Comparison of ENCODE assay signal across 18 cellular contexts in genomic region chr4:57048590-57049304, GRCh38.
DNase-seq lines count a peak whose midpoint lies in the region; ATAC-seq, FAIRE-seq and TF ChIP-seq lines count a peak whose summit lies in the region.
"Had no signal": no experiment of that assay in that cellular context is flagged by ENCODE, and none has a peak within 500 bp of the region (broad histone marks: within the 10 kb centered on the region; RNA-seq: fewer than 3 reads in every experiment).

No MANE protein-coding gene starts in this region.

- peak overlapping the region; percentile 80; the same call in 1 of the 2 replicates for H3K4ac ChIP-seq in IMR-90 (ENCODE audit: low read depth, low read length)

- no peaks in the 10 kb centered on the region for H3K9me2 ChIP-seq in SK-N-SH

- H2BK5ac ChIP-seq in IMR-90 (ENCODE audit: low read depth, low read length, poor library complexity, severe bottlenecking) = peak overlapping the region; percentile 79

- no peaks in the 10 kb centered on the region for H3K27me3 ChIP-seq in IMR-90 (ENCODE audit: control insufficient read depth, insufficient read depth, low read length)
- no peaks in the 10 kb centered on the region for H3K27me3 ChIP-seq in bronchial epithelial cell (ENCODE audit: control insufficient read depth, insufficient read depth, low read length)
- H3K27me3 ChIP-seq in right cardiac atrium (ENCODE audit: control insufficient read depth, insufficient read depth) = no peaks in the 10 kb centered on the region
- no peaks in the 10 kb centered on the region for H3K27me3 ChIP-seq in spleen (replicated peaks in 1 of 7)
- H3K27me3 ChIP-seq in SK-N-SH (ENCODE audit: insufficient read depth) = no peaks in the 10 kb centered on the region
- H3K27me3 ChIP-seq: tibial nerve had no signal

- no CpG with 5 or more reads among the region's 1 CpG for WGBS in IMR-90 (ENCODE audit: extremely low coverage in 2 of 2, insufficient read length in 1 of 2), 2 experiments
- 45% methylated on average over 1 of the region's 1 CpG for WGBS in right cardiac atrium
- 0 to 53% (median 32%) methylated on average over 1 of the region's 1 CpG for WGBS in spleen, 5 donors
- 5% methylated on average over 1 of the region's 1 CpG for WGBS in SK-N-SH (ENCODE audit: low lambda C conversion rate)

- H3K14ac ChIP-seq in IMR-90 (replicated peaks; ENCODE audit: low read depth, low read length) = peak overlapping the region; percentile 76

- H3K9me1 ChIP-seq in IMR-90 (ENCODE audit: insufficient read depth, low read length) = peaks cover 23% of the 10 kb centered on the region

- H3K9ac ChIP-seq in IMR-90 (ENCODE audit: low read depth, low read length) (no peak overlapping the region), SK-N-SH (no peak overlapping the region; the same call in 1 of the 2 replicates)

- peak overlapping the region; percentile 56; the same call in 1 of the 2 replicates for H2AK5ac ChIP-seq in IMR-90 (ENCODE audit: low read depth, low read length)

- peak overlapping the region; percentile 75 for H2BK120ac ChIP-seq in IMR-90 (ENCODE audit: low read depth, low read length)

- H3K56ac ChIP-seq in IMR-90 (ENCODE audit: extremely low read depth, insufficient read depth, low read length) = no peak overlapping the region

- no peak overlapping the region for H2AFZ ChIP-seq in IMR-90 (replicated peaks; ENCODE audit: low read length, poor library complexity)
- no peak overlapping the region for H2AFZ ChIP-seq in SK-N-SH (ENCODE audit: low read depth)

- H2BK20ac ChIP-seq in IMR-90 (ENCODE audit: low read depth, low read length) = peak overlapping the region; percentile 90

- H3K79me2 ChIP-seq in SK-N-SH (ENCODE audit: insufficient read depth) = no peaks in the 10 kb centered on the region

- H3K79me1 ChIP-seq in IMR-90 (ENCODE audit: low read depth in 1 of 2, low read length in 2 of 2) = peaks cover 23 to 74% of the 10 kb centered on the region in 2 experiments

- H2BK15ac ChIP-seq in IMR-90 (ENCODE audit: low read depth, low read length) = peak overlapping the region; percentile 55; the same call in 1 of the 3 replicates

- BruUV-seq in IMR-90 (replicated peaks; lab: Mats Ljungman, UMichigan) = no TSS peak

- H3K18ac ChIP-seq in IMR-90 (ENCODE audit: low read depth, low read length) = peak overlapping the region; percentile 82; the same call in 1 of the 2 replicates

- H3K9me3 ChIP-seq in IMR-90 (ENCODE audit: control insufficient read depth, insufficient read depth, low read length) (0 out of 2 replicates have a peak, but pooled peaks cover 2% of the 10 kb centered on the region), right cardiac atrium (ENCODE audit: control insufficient read depth, low read length) (no peaks in the 10 kb centered on the region), spleen (no peaks in the 10 kb centered on the region), SK-N-SH (no peaks in the 10 kb centered on the region)
- H3K9me3 ChIP-seq: tibial nerve had no signal

- peaks cover 4% of the 10 kb centered on the region; the same call in 1 of the 2 replicates for H3K36me3 ChIP-seq in IMR-90 (ENCODE audit: control insufficient read depth, insufficient read depth, low read length)
- no peaks in the 10 kb centered on the region for H3K36me3 ChIP-seq in bronchial epithelial cell (ENCODE audit: control insufficient read depth, insufficient read depth, low read length)
- H3K36me3 ChIP-seq in spleen = no peaks in the 10 kb centered on the region
- no peaks in the 10 kb centered on the region for H3K36me3 ChIP-seq in SK-N-SH (replicated peaks in 1 of 2; ENCODE audit: control insufficient read depth in 1 of 2, insufficient read depth in 2 of 2, low read length in 1 of 2)
- H3K36me3 ChIP-seq: tibial nerve had no signal

- TF ChIP-seq POLR2A in IMR-90 (IDR thresholded peaks at IDR 0.05; ENCODE audit: low read depth, low read length) (no peak), spleen (IDR thresholded peaks at IDR 0.05) (no peak)

- no peak for TF ChIP-seq EP300 in SK-N-SH (IDR thresholded peaks at IDR 0.05; ENCODE audit: borderline replicate concordance in 1 of 2, low read depth in 1 of 2, low read length in 1 of 2)

- intact Hi-C loops in IMR-90 (cut with micrococcal nuclease) (no loop called here), right cardiac atrium (cut with DNase I) (loop anchor here in 2 of 4 donors (10.0 kb wide), 1 partner anchor 56 kb away; no protein-coding TSS in a partner anchor), spleen (cut with DNase I; ENCODE audit: low total_unique reads) (no loop called here)

- H3K23ac ChIP-seq in IMR-90 (ENCODE audit: low read depth, low read length) = peak overlapping the region; percentile 89; the same call in 1 of the 2 replicates

- no peak for FAIRE-seq in bronchial epithelial cell (lab: Jason Lieb, UNC)

- POLR2A ChIA-PET in IMR-90 (lab: Charles Lee; ENCODE audit: unreplicated experiment) = no interaction called here
- POLR2A ChIA-PET in SK-N-SH (lab: Yijun Ruan, JAX) = interaction anchor here (0.6 kb wide), 1 partner anchor 159 kb away, joined by 3 read pairs; no protein-coding TSS in a partner anchor

- in situ Hi-C loops in IMR-90 (cut with MboI; ENCODE audit: low sequenced_read_pairs) = loop anchor here (25.0 kb wide), 1 partner anchor 389 kb away; no protein-coding TSS in a partner anchor

- H3K4me2 ChIP-seq in IMR-90 (ENCODE audit: low read depth, low read length) (peak overlapping the region; percentile 42; the same call in 1 of the 2 replicates), SK-N-SH (no peak overlapping the region)

- H3K27ac ChIP-seq in IMR-90 (ENCODE audit: insufficient read depth, low read length) = no peak overlapping the region
- peak overlapping the region; percentile 22 for H3K27ac ChIP-seq in right cardiac atrium (ENCODE audit: low read length)
- peak overlapping the region in 5 of 8 donors; percentile 9 to 42 (median 37) for H3K27ac ChIP-seq in spleen
- peak overlapping the region in 1 of 2 experiments; percentile 60; a peak in 2 of 4 replicates for H3K27ac ChIP-seq in SK-N-SH (ENCODE audit: low read depth in 2 of 2, low read length in 1 of 2)
- H3K27ac ChIP-seq: C4-2B had no signal

- H3K4me3 ChIP-seq in IMR-90 (ENCODE audit: insufficient read depth, low read depth, low read length) (no peak overlapping the region), bronchial epithelial cell (ENCODE audit: low read depth, low read length) (no peak overlapping the region), right cardiac atrium (ENCODE audit: low read length) (no peak overlapping the region), spleen (no peak overlapping the region), SK-N-SH (ENCODE audit: low read depth in 2 of 2, low read length in 1 of 2) (no peak overlapping the region)
- H3K4me3 ChIP-seq: tibial nerve had no signal

- peak; percentile 43 for DNase-seq in IMR-90
- DNase-seq in bronchial epithelial cell (ENCODE audit: low read depth) = peak; percentile 82
- no peak for DNase-seq in right cardiac atrium
- DNase-seq in spleen = no peak
- no peak for DNase-seq in SK-N-SH
- no peak for DNase-seq in pons (ENCODE audit: low spot score)
- DNase-seq: activated CD4-positive, alpha-beta T cell treated with anti-CD3 and anti-CD28 coated beads, Interleukin-2, amount 50 U/mL, for 4 hours; H9; hypothalamus; KBM-7; left colon; NCI-H1092; NCI-H82; SW 1271 had no signal

- peak overlapping the region; percentile 70; the same call in 1 of the 2 replicates for H4K5ac ChIP-seq in IMR-90 (ENCODE audit: low read depth, low read length)

- no peak overlapping the region for H2AK9ac ChIP-seq in IMR-90 (replicated peaks; ENCODE audit: low read depth, low read length, poor library complexity)

- dilution Hi-C loops in IMR-90 (cut with HindIII; ENCODE audit: low sequenced_read_pairs, unreplicated experiment) = no loop called here

- H4K20me1 ChIP-seq in IMR-90 (ENCODE audit: insufficient read depth, low read length) (no peaks in the 10 kb centered on the region), SK-N-SH (ENCODE audit: insufficient read depth) (no peaks in the 10 kb centered on the region)

- no peak for ATAC-seq in IMR-90 (ENCODE audit: low read depth)
- ATAC-seq in right cardiac atrium = no peak
- ATAC-seq in GM21367 (IDR thresholded peaks at IDR 0.05; ENCODE audit: unreplicated experiment) = no peak
- ATAC-seq in GM19328 (IDR thresholded peaks at IDR 0.05; ENCODE audit: unreplicated experiment) = no peak
- ATAC-seq: left colon had no signal

- CTCF ChIA-PET in IMR-90 (lab: Yijun Ruan, JAX) = no interaction called here
- CTCF ChIA-PET in SK-N-SH (lab: Yijun Ruan, JAX) = interaction anchor here (1.0 to 4.6 kb wide), 3 partner anchors 10 to 115 kb away, joined by 3 to 33 read pairs (median 12); no protein-coding TSS in a partner anchor

- TF ChIP-seq CTCF in IMR-90 (conservative IDR thresholded peaks at IDR 0.05; ENCODE audit: low read depth, low read length) = no peak
- TF ChIP-seq CTCF in bronchial epithelial cell (IDR thresholded peaks at IDR 0.05; ENCODE audit: insufficient read depth, low read length, severe bottlenecking) = no peak
- no peak for TF ChIP-seq CTCF in spleen (IDR thresholded peaks at IDR 0.05 in 8 of 11, conservative IDR thresholded peaks at IDR 0.05 in 3 of 11)
- no peak for TF ChIP-seq CTCF in SK-N-SH (IDR thresholded peaks at IDR 0.05)

- peak overlapping the region in 1 of 2 experiments; percentile 41; a peak in 2 of 4 replicates for H4K8ac ChIP-seq in IMR-90 (ENCODE audit: low read depth in 2 of 2, low read length in 2 of 2)

- peaks cover 17% of the 10 kb centered on the region for H3F3A ChIP-seq in SK-N-SH (replicated peaks; ENCODE audit: insufficient read depth)

- H4K91ac ChIP-seq in IMR-90 (ENCODE audit: insufficient read depth, low read depth, low read length) = peak overlapping the region; percentile 48

- TF ChIP-seq RAD21 in IMR-90 (IDR thresholded peaks at IDR 0.05; ENCODE audit: low read length) = no peak
- TF ChIP-seq RAD21 in SK-N-SH (IDR thresholded peaks at IDR 0.05; ENCODE audit: low read length) = no peak

- peaks cover 22% of the 10 kb centered on the region for H3K4me1 ChIP-seq in IMR-90 (ENCODE audit: control insufficient read depth, insufficient read depth, low read length)
- H3K4me1 ChIP-seq in right cardiac atrium (ENCODE audit: control insufficient read depth, insufficient read depth, low read length) = peaks cover 8% of the 10 kb centered on the region
- H3K4me1 ChIP-seq in spleen = peaks cover 0 to 66% (median 19%) of the 10 kb centered on the region in 6 donors
- H3K4me1 ChIP-seq in SK-N-SH (ENCODE audit: control insufficient read depth in 1 of 2, insufficient read depth in 2 of 2, low read depth in 1 of 2, low read length in 1 of 2) = peaks cover 0 to 15% of the 10 kb centered on the region in 2 experiments; a peak in 2 of 4 replicates

TF ChIP-seq in IMR-90, 13 proteins besides CTCF, POLR2A, EP300 and RAD21 (continues in another document):
- TF ChIP-seq FOS (IDR thresholded peaks at IDR 0.05; ENCODE audit: low read depth, low read length) (no peak), MAFK (IDR thresholded peaks at IDR 0.05; ENCODE audit: low read depth, low read length) (no peak), MXI1 (IDR thresholded peaks at IDR 0.05; ENCODE audit: borderline replicate concordance, low read depth, low read length) (no peak)

TF ChIP-seq in SK-N-SH, 30 proteins besides CTCF, POLR2A, EP300 and RAD21 (continues in another document):
- TF ChIP-seq NRF1 (IDR thresholded peaks at IDR 0.05; ENCODE audit: low read depth, low read length) = no peak
- no peak for TF ChIP-seq MEF2A (IDR thresholded peaks at IDR 0.05; ENCODE audit: borderline replicate concordance, low read depth)

Comparison
In these comparisons a context has a peak if more than half of its experiments do, and no peak if none do; other contexts are left out.
1. DNase-seq: peak in IMR-90 (single experiment) and bronchial epithelial cell (single experiment); none in right cardiac atrium (0 of 3), spleen (single experiment), SK-N-SH (single experiment) and pons (single experiment).